Comparison of ENCODE assay signal across 9 cellular contexts in the genomic region with DNA sequence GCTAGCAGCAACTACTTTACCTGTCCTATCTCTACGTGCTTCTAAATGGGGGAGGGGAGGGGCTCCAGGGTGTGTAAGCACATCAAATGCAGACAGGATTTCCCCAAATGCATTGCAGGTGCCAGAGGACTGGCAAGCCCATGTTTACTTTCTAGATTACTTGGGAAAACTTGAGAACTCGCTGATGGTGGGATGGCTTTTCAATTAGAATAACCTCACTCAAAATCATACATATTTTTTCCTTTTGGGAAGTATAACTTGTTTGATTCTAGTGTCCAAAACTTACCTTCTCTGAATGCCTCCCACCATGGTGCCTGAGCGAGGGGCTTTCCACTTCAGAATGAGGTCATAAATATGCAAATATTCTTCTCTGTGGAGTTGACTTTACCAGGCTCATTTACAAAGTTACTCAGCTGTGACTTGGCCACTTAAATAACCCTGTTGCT.
DNase-seq lines count a peak whose midpoint lies in the region; ATAC-seq and TF ChIP-seq lines count a peak whose summit lies in the region.
"Had no signal": no experiment of that assay in that cellular context is flagged by ENCODE, and none has a peak within 500 bp of the region (broad histone marks: within the 10 kb centered on the region; RNA-seq: fewer than 3 reads in every experiment).

No MANE protein-coding gene starts in this region.

- 0 out of 2 replicates have a peak overlapping the region, but pooled peaks have one; percentile 73 for H3K27ac Mint-ChIP-seq in GM23338

- peaks cover 16% of the 10 kb centered on the region; the same call in 2 of the 3 replicates for H3K36me3 Mint-ChIP-seq in GM23338 (ENCODE audit: low read depth)

- no peaks in the 10 kb centered on the region for H4K20me1 ChIP-seq in GM23338 (replicated peaks; ENCODE audit: insufficient read depth)
- no peaks in the 10 kb centered on the region for H4K20me1 ChIP-seq in osteoblast (ENCODE audit: insufficient read depth, low read length)

- no peak overlapping the region for H3K4me3 Mint-ChIP-seq in GM23338

- H3K36me3 ChIP-seq in GM23338 (ENCODE audit: insufficient read depth) (no peaks in the 10 kb centered on the region), kidney epithelial cell (ENCODE audit: control insufficient read depth, insufficient read depth, low read length) (no peaks in the 10 kb centered on the region), osteoblast (ENCODE audit: insufficient read depth, low read length) (no peaks in the 10 kb centered on the region)

- DNase-seq in GM23338 (ENCODE audit: low spot score) (peak; percentile 35), kidney epithelial cell (ENCODE audit: low read depth) (peak; percentile 9), NCI-H2196 (lab: John Stamatoyannopoulos, UW; ENCODE audit: unreplicated experiment) (no peak), osteoblast (ENCODE audit: insufficient read length, low spot score, missing footprints) (no peak), EL (no peak)
- DNase-seq in activated naive CD4-positive, alpha-beta T cell treated with anti-CD3 and anti-CD28 coated beads, Interleukin-2, amount 50 U/mL, for 16 hours = no peak

- H3K27ac ChIP-seq in GM23338 (ENCODE audit: low read depth) (peak overlapping the region; percentile 48), osteoblast (ENCODE audit: low read depth, low read length) (no peak overlapping the region)

- TF ChIP-seq CTCF in GM23338 (conservative IDR thresholded peaks at IDR 0.05; ENCODE audit: low read depth in 2 of 2) (no peak), kidney epithelial cell (IDR thresholded peaks at IDR 0.05; ENCODE audit: insufficient read depth, low read length, poor library complexity, severe bottlenecking) (no peak), osteoblast (IDR thresholded peaks at IDR 0.05; ENCODE audit: extremely low read depth, low read depth, low read length) (no peak)

- H3K9me2 ChIP-seq in GM23338 (ENCODE audit: insufficient read depth) = no peaks in the 10 kb centered on the region

- H3K4me1 ChIP-seq in GM23338 (ENCODE audit: insufficient read depth) (peaks cover 36% of the 10 kb centered on the region), osteoblast (ENCODE audit: insufficient read depth, low read length) (peaks cover 13% of the 10 kb centered on the region)

- peaks cover 33% of the 10 kb centered on the region for H3K4me1 Mint-ChIP-seq in GM23338

- no peaks in the 10 kb centered on the region for H3K27me3 ChIP-seq in GM23338 (ENCODE audit: insufficient read depth)
- H3K27me3 ChIP-seq in kidney epithelial cell (ENCODE audit: control insufficient read depth, insufficient read depth, low read length) = no peaks in the 10 kb centered on the region
- no peaks in the 10 kb centered on the region for H3K27me3 ChIP-seq in osteoblast (ENCODE audit: insufficient read depth, low read length)

- H3K27me3 Mint-ChIP-seq in GM23338 (ENCODE audit: insufficient read depth, low read depth, poor library complexity) = no peaks in the 10 kb centered on the region

- no peaks in the 10 kb centered on the region for H3K9me3 ChIP-seq in osteoblast (ENCODE audit: low read depth, low read length)

- H3K4me2 ChIP-seq in GM23338 = peak overlapping the region; percentile 31
- no peak overlapping the region for H3K4me2 ChIP-seq in osteoblast (ENCODE audit: insufficient read depth, low read length)

- peak; percentile 93 for ATAC-seq in GM18907 (IDR thresholded peaks at IDR 0.05; ENCODE audit: unreplicated experiment)
- no peak; the same call in 2 of the 3 replicates for ATAC-seq in GM23338
- peak; percentile 95 for ATAC-seq in HG03439 (IDR thresholded peaks at IDR 0.05; ENCODE audit: unreplicated experiment)

- H2AFZ ChIP-seq in GM23338 (peak overlapping the region; percentile 38; the same call in 1 of the 2 replicates), osteoblast (ENCODE audit: low read length) (no peak overlapping the region)

- H3K79me2 ChIP-seq in GM23338 (replicated peaks; ENCODE audit: insufficient read depth) (no peaks in the 10 kb centered on the region), osteoblast (ENCODE audit: insufficient read depth, low read length) (no peaks in the 10 kb centered on the region)

- H3K4me3 ChIP-seq in GM23338 (no peak overlapping the region), kidney epithelial cell (ENCODE audit: low read depth, low read length) (no peak overlapping the region), osteoblast (ENCODE audit: insufficient read depth, low read length) (no peak overlapping the region)
- H3K4me3 ChIP-seq: lung had no signal

- H3K9me3 Mint-ChIP-seq in GM23338 = peaks cover 22% of the 10 kb centered on the region

- no peaks in the 10 kb centered on the region for H3F3A ChIP-seq in GM23338 (replicated peaks; ENCODE audit: low read depth)

TF ChIP-seq in GM23338, 12 proteins besides CTCF, POLR2A, EP300 and RAD21 (continues in another document):
- TF ChIP-seq, protein P1, sequence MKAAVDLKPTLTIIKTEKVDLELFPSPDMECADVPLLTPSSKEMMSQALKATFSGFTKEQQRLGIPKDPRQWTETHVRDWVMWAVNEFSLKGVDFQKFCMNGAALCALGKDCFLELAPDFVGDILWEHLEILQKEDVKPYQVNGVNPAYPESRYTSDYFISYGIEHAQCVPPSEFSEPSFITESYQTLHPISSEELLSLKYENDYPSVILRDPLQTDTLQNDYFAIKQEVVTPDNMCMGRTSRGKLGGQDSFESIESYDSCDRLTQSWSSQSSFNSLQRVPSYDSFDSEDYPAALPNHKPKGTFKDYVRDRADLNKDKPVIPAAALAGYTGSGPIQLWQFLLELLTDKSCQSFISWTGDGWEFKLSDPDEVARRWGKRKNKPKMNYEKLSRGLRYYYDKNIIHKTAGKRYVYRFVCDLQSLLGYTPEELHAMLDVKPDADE (IDR thresholded peaks at IDR 0.05) = no peak
- TF ChIP-seq CREB1 (CRISPR knock-in tag; IDR thresholded peaks at IDR 0.05; ENCODE audit: low read depth) = no peak
- TF ChIP-seq, protein P2, sequence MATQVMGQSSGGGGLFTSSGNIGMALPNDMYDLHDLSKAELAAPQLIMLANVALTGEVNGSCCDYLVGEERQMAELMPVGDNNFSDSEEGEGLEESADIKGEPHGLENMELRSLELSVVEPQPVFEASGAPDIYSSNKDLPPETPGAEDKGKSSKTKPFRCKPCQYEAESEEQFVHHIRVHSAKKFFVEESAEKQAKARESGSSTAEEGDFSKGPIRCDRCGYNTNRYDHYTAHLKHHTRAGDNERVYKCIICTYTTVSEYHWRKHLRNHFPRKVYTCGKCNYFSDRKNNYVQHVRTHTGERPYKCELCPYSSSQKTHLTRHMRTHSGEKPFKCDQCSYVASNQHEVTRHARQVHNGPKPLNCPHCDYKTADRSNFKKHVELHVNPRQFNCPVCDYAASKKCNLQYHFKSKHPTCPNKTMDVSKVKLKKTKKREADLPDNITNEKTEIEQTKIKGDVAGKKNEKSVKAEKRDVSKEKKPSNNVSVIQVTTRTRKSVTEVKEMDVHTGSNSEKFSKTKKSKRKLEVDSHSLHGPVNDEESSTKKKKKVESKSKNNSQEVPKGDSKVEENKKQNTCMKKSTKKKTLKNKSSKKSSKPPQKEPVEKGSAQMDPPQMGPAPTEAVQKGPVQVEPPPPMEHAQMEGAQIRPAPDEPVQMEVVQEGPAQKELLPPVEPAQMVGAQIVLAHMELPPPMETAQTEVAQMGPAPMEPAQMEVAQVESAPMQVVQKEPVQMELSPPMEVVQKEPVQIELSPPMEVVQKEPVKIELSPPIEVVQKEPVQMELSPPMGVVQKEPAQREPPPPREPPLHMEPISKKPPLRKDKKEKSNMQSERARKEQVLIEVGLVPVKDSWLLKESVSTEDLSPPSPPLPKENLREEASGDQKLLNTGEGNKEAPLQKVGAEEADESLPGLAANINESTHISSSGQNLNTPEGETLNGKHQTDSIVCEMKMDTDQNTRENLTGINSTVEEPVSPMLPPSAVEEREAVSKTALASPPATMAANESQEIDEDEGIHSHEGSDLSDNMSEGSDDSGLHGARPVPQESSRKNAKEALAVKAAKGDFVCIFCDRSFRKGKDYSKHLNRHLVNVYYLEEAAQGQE (IDR thresholded peaks at IDR 0.05; ENCODE audit: unreplicated experiment) = no peak
- TF ChIP-seq ZNF331 (CRISPR knock-in tag; IDR thresholded peaks at IDR 0.05; ENCODE audit: low read depth) = no peak
- no peak for TF ChIP-seq STAT1 (IDR thresholded peaks at IDR 0.05; ENCODE audit: unreplicated experiment)
- TF ChIP-seq EZH2 (IDR thresholded peaks at IDR 0.05; ENCODE audit: low read depth, unreplicated experiment) = no peak
- no peak for TF ChIP-seq POLR2AphosphoS5 (IDR thresholded peaks at IDR 0.05; ENCODE audit: low read depth)
- TF ChIP-seq NANOG (IDR thresholded peaks at IDR 0.05; ENCODE audit: borderline replicate concordance) = no peak
- TF ChIP-seq EZH2phosphoT487 (IDR thresholded peaks at IDR 0.05; ENCODE audit: unreplicated experiment) = no peak

Comparison
In these comparisons a context has a peak if more than half of its experiments do, and no peak if none do; other contexts are left out.
1. DNase-seq: peak in GM23338 (single experiment) and kidney epithelial cell (single experiment); none in NCI-H2196 (single experiment), activated naive CD4-positive, alpha-beta T cell treated with anti-CD3 and anti-CD28 coated beads, Interleukin-2, amount 50 U/mL, for 16 hours (single experiment), osteoblast (single experiment) and EL (single experiment).